Comparison of ENCODE assay signal across 14 cellular contexts in the genomic region with DNA sequence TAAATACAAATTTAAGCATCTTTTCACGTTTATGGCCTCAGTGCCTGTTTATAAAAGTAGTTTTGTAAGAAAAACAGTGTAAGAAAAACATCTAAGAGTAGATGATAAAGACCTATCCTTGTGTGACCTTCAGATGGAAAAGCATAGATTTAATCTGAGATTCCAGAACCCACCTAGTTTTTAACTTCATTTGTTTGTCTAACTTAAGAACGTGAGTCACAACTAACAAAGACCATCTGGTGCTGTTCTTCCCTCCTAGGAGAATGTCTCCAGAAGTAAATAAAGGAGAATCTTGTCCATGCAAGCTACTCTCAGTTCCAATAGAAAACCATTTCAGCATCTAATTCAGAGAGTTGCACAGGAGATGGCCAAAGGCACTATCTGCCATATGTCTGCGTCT.
DNase-seq lines count a peak whose midpoint lies in the region; ATAC-seq and TF ChIP-seq lines count a peak whose summit lies in the region.
"Had no signal": no experiment of that assay in that cellular context is flagged by ENCODE, and none has a peak within 500 bp of the region (broad histone marks: within the 10 kb centered on the region; RNA-seq: fewer than 3 reads in every experiment).

No MANE protein-coding gene starts in this region.

- peaks cover 42 to 50% of the 10 kb centered on the region in 2 donors for H3K27me3 Mint-ChIP-seq in effector memory CD8-positive, alpha-beta T cell
- H3K27me3 Mint-ChIP-seq: B cell had no signal

- no peak for TF ChIP-seq CTCF in PC-3 (conservative IDR thresholded peaks at IDR 0.05; ENCODE audit: low read depth, low read length)

- no peak for ATAC-seq in PC-3
- ATAC-seq in SK-N-SH treated with all-trans-retinoic acid at 6 μM for 48 hours = peak; percentile 76
- ATAC-seq in left lobe of liver = no peak
- no peak for ATAC-seq in effector memory CD8-positive, alpha-beta T cell (replicated peaks)
- no peak for ATAC-seq in GM18498 (IDR thresholded peaks at IDR 0.05; ENCODE audit: unreplicated experiment)
- ATAC-seq: CD8-positive, alpha-beta T cell had no signal

- H3F3A ChIP-seq in PC-3 (ENCODE audit: low read length, unreplicated experiment) = no peaks in the 10 kb centered on the region

- H3K9me3 Mint-ChIP-seq in effector memory CD8-positive, alpha-beta T cell = peaks cover 4 to 7% of the 10 kb centered on the region in 2 donors
- H3K9me3 Mint-ChIP-seq: CD8-positive, alpha-beta T cell had no signal

- H3K27me3 ChIP-seq in PC-3 (ENCODE audit: low read length) = no peaks in the 10 kb centered on the region
- H3K27me3 ChIP-seq: BLaER1 treated with 17β-estradiol and CSF1 and Interleukin-3, amounts not matched to agents 10 nM and 100 nM had no signal

- no peak overlapping the region for H3K4me2 ChIP-seq in PC-3 (ENCODE audit: low read length)
- H3K4me2 ChIP-seq: BLaER1 treated with 17β-estradiol and CSF1 and Interleukin-3, amounts not matched to agents 10 nM and 100 nM had no signal

- no peaks in the 10 kb centered on the region for H4K20me1 ChIP-seq in PC-3 (ENCODE audit: low read length)
- H4K20me1 ChIP-seq: BLaER1 treated with 17β-estradiol and CSF1 and Interleukin-3, amounts not matched to agents 10 nM and 100 nM had no signal

- H3K9me2 ChIP-seq in PC-3 (replicated peaks; ENCODE audit: low read length) = no peaks in the 10 kb centered on the region

- H2AFZ ChIP-seq in PC-3 (ENCODE audit: low read length) = no peak overlapping the region

- H3K4me1 Mint-ChIP-seq in effector memory CD8-positive, alpha-beta T cell (ENCODE audit: low read depth in 2 of 2) = no peaks in the 10 kb centered on the region

- H3K36me3 Mint-ChIP-seq in effector memory CD8-positive, alpha-beta T cell (ENCODE audit: insufficient read depth) = peaks cover 3% of the 10 kb centered on the region
- H3K36me3 Mint-ChIP-seq: CD8-positive, alpha-beta T cell had no signal

- H3K27ac Mint-ChIP-seq in effector memory CD8-positive, alpha-beta T cell = no peak overlapping the region
- H3K27ac Mint-ChIP-seq: B cell; CD8-positive, alpha-beta T cell; H9 had no signal

- H3K4me3 Mint-ChIP-seq in effector memory CD8-positive, alpha-beta T cell = no peak overlapping the region
- H3K4me3 Mint-ChIP-seq: B cell; CD8-positive, alpha-beta T cell; H9 had no signal

- H3K9ac ChIP-seq in PC-3 (ENCODE audit: low read length) = no peak overlapping the region
- H3K9ac ChIP-seq: BLaER1 treated with 17β-estradiol and CSF1 and Interleukin-3, amounts not matched to agents 10 nM and 100 nM had no signal

- no peak overlapping the region for H3K27ac ChIP-seq in PC-3 (ENCODE audit: low read length)
- H3K27ac ChIP-seq: BLaER1 treated with 17β-estradiol and CSF1 and Interleukin-3, amounts not matched to agents 10 nM and 100 nM had no signal

- H3K4me3 ChIP-seq in PC-3 (ENCODE audit: low read length) = no peak overlapping the region
- H3K4me3 ChIP-seq: BLaER1 treated with 17β-estradiol and CSF1 and Interleukin-3, amounts not matched to agents 10 nM and 100 nM had no signal

- POLR2A ChIA-PET in PC-3 (lab: Charles Lee; ENCODE audit: unreplicated experiment) = no interaction called here

- no peaks in the 10 kb centered on the region for H3K79me2 ChIP-seq in PC-3 (ENCODE audit: low read length)

- H3K36me3 ChIP-seq in PC-3 (ENCODE audit: low read depth, low read length) = no peaks in the 10 kb centered on the region
- H3K36me3 ChIP-seq: BLaER1 treated with 17β-estradiol and CSF1 and Interleukin-3, amounts not matched to agents 10 nM and 100 nM had no signal

- CTCF ChIA-PET in PC-3 (lab: Charles Lee) = no interaction called here

- no peaks in the 10 kb centered on the region for H3K9me3 ChIP-seq in PC-3 (ENCODE audit: low read length)

- no TSS peak for BruUV-seq in PC-3 (replicated peaks; lab: Mats Ljungman, UMichigan)

- peaks cover 17% of the 10 kb centered on the region for H3K4me1 ChIP-seq in PC-3 (ENCODE audit: insufficient read depth, low read length)

- peak; percentile 19 for DNase-seq in PC-3
- DNase-seq in fibroblast of the conjunctiva (ENCODE audit: low read depth) = peak; percentile 40
- no peak for DNase-seq in left lobe of liver (ENCODE audit: low spot score)
- DNase-seq in effector memory CD8-positive, alpha-beta T cell = no peak
- DNase-seq: Calu3; CD8-positive, alpha-beta T cell; DMS153; DMS79; GDM1; H9 had no signal

- intact Hi-C loops in PC-3 (cut with micrococcal nuclease) = no loop called here

TF ChIP-seq in SK-N-SH treated with all-trans-retinoic acid at 6 μM for 48 hours, 23 proteins besides CTCF, POLR2A, EP300 and RAD21:
- peak; percentile 74 for TF ChIP-seq ISL1 (CRISPR knock-in tag; IDR thresholded peaks at IDR 0.05)
- peak; percentile 10; the same call in 1 of the 2 replicates for TF ChIP-seq SNAI2 (CRISPR knock-in tag; IDR thresholded peaks at IDR 0.05)
- TF ChIP-seq ZFP3 (CRISPR knock-in tag; IDR thresholded peaks at IDR 0.05) = 0 out of 2 replicates have a peak, but pooled peaks have one; percentile 23
- no peak for TF ChIP-seq TCF4 (CRISPR knock-in tag; IDR thresholded peaks at IDR 0.05; ENCODE audit: borderline replicate concordance)
- TF ChIP-seq, protein P1, sequence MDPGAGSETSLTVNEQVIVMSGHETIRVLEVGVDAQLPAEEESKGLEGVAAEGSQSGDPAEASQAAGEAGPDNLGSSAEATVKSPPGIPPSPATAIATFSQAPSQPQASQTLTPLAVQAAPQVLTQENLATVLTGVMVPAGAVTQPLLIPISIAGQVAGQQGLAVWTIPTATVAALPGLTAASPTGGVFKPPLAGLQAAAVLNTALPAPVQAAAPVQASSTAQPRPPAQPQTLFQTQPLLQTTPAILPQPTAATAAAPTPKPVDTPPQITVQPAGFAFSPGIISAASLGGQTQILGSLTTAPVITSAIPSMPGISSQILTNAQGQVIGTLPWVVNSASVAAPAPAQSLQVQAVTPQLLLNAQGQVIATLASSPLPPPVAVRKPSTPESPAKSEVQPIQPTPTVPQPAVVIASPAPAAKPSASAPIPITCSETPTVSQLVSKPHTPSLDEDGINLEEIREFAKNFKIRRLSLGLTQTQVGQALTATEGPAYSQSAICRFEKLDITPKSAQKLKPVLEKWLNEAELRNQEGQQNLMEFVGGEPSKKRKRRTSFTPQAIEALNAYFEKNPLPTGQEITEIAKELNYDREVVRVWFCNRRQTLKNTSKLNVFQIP (CRISPR knock-in tag; IDR thresholded peaks at IDR 0.05; ENCODE audit: borderline replicate concordance, low read depth) = no peak

Comparison
In these comparisons a context has a peak if more than half of its experiments do, and no peak if none do; other contexts are left out.
1. DNase-seq: peak in PC-3 (single experiment) and fibroblast of the conjunctiva (single experiment); none in left lobe of liver (single experiment) and effector memory CD8-positive, alpha-beta T cell (0 of 3).